15 cellular contexts compared by ENCODE assay signal in the genomic region with DNA sequence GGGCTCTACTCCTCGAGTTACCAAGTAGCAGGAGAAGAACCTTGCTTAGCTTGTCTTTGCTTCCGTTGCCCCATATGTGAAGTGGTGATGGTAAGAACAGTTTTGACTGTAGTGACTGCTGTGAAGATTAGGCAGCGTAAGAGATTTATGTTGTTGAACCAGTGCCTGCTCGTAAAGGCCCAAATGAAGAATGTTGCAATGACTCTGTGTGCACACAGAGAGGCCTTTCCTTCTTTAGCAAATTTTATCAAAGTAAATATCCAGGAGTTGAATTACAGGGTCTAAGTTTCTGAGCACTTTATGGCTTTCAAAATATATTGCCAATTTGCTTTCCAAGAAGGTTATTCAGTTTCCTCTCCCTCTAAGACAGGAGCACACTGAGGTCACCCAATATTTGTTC. TPM values are rescaled to one million over a fixed set of nuclear protein-coding genes. Genes with fewer than 3 reads are reported as not detected.
DNase-seq lines count a peak whose midpoint lies in the region; FAIRE-seq and TF ChIP-seq lines count a peak whose summit lies in the region.
"Had no signal": no experiment of that assay in that cellular context is flagged by ENCODE, and none has a peak within 500 bp of the region (broad histone marks: within the 10 kb centered on the region; RNA-seq: fewer than 3 reads in every experiment).

No MANE protein-coding gene starts in this region.

- peaks cover 3% of the 10 kb centered on the region for H3K27me3 Mint-ChIP-seq in activated CD4-positive, alpha-beta T cell treated with anti-CD3 and anti-CD28 coated beads, Interleukin-2, amount 10 ng/mL, durations not matched to agents 24 days and 14 days

- intact Hi-C loops in activated CD4-positive, alpha-beta T cell treated with anti-CD3 and anti-CD28 coated beads, Interleukin-2, amount 10 ng/mL, durations not matched to agents 24 days and 14 days (cut with micrococcal nuclease): no loop called here

- no peak overlapping the region for H3K27ac Mint-ChIP-seq in activated CD4-positive, alpha-beta T cell treated with anti-CD3 and anti-CD28 coated beads, Interleukin-2, amount 10 ng/mL, durations not matched to agents 24 days and 14 days
- H3K27ac Mint-ChIP-seq: CD8-positive, alpha-beta memory T cell had no signal

- no peaks in the 10 kb centered on the region for H3K4me1 Mint-ChIP-seq in activated CD4-positive, alpha-beta T cell treated with anti-CD3 and anti-CD28 coated beads, Interleukin-2, amount 10 ng/mL, durations not matched to agents 24 days and 14 days
- H3K4me1 Mint-ChIP-seq: CD8-positive, alpha-beta memory T cell had no signal

- no peaks in the 10 kb centered on the region for H3K9me3 Mint-ChIP-seq in activated CD4-positive, alpha-beta T cell treated with anti-CD3 and anti-CD28 coated beads, Interleukin-2, amount 10 ng/mL, durations not matched to agents 24 days and 14 days
- H3K9me3 Mint-ChIP-seq: CD8-positive, alpha-beta memory T cell had no signal

- H3K4me3 Mint-ChIP-seq in activated CD4-positive, alpha-beta T cell treated with anti-CD3 and anti-CD28 coated beads, Interleukin-2, amount 10 ng/mL, durations not matched to agents 24 days and 14 days: no peak overlapping the region
- H3K4me3 Mint-ChIP-seq: CD8-positive, alpha-beta memory T cell had no signal

- TF ChIP-seq CTCF in LNCaP clone FGC (IDR thresholded peaks at IDR 0.05; ENCODE audit: control insufficient read depth, extremely low read depth, insufficient read depth) (no peak), fibroblast of villous mesenchyme (IDR thresholded peaks at IDR 0.05; ENCODE audit: insufficient read depth, low read depth, low read length) (no peak)

- no peak overlapping the region for H3K4me3 ChIP-seq in LNCaP clone FGC (ENCODE audit: low read depth, low read length)
- H3K4me3 ChIP-seq in fibroblast of villous mesenchyme (ENCODE audit: low read depth, low read length): no peak overlapping the region
- H3K4me3 ChIP-seq: A549, GM12878, HAP-1 had no signal

- DNase-seq in EH (ENCODE audit: low read depth) (peak; percentile 13), LNCaP clone FGC (ENCODE audit: low read depth) (peak; percentile 80), fibroblast of villous mesenchyme (ENCODE audit: low read depth) (peak; percentile 83), urothelium cell line (ENCODE audit: low spot score) (no peak), SW480 (ENCODE audit: low spot score) (no peak)
- no peak for DNase-seq in activated CD4-positive, alpha-beta T cell treated with anti-CD3 and anti-CD28 coated beads, Interleukin-2, amount 10 ng/mL, durations not matched to agents 24 days and 14 days
- no peak for DNase-seq in stimulated activated CD4-positive, alpha-beta T cell treated with anti-CD3 and anti-CD28 coated beads, Interleukin-12 subunit alpha, Interleukin-12 subunit beta, amount 100 ng/mL, for 4 hours
- DNase-seq: CD8-positive, alpha-beta memory T cell; DMS53; GOT3 had no signal

- peak; percentile 44 for FAIRE-seq in urothelium cell line (lab: Jason Lieb, UNC)
- FAIRE-seq: A549, GM12878, GM18507 had no signal

- H3K36me3 Mint-ChIP-seq in activated CD4-positive, alpha-beta T cell treated with anti-CD3 and anti-CD28 coated beads, Interleukin-2, amount 10 ng/mL, durations not matched to agents 24 days and 14 days (ENCODE audit: low read depth): no peaks in the 10 kb centered on the region
- H3K36me3 Mint-ChIP-seq: CD8-positive, alpha-beta memory T cell had no signal

RNA-seq across cellular contexts. Expression of a gene that starts 14.5 kb away (rescaled TPM):
- not detected in 2 replicates for total RNA-seq in fibroblast of villous mesenchyme
- total RNA-seq in activated CD4-positive, alpha-beta T cell treated with anti-CD3 and anti-CD28 coated beads, Interleukin-2, amount 10 ng/mL, durations not matched to agents 24 days and 14 days: not detected in 2 replicates
- total RNA-seq: CD8-positive, alpha-beta memory T cell; GM12878; HT-29 had no signal

Comparison
In these comparisons a context has a peak if more than half of its experiments do, and no peak if none do; other contexts are left out.
1. DNase-seq: peak in EH (single experiment), LNCaP clone FGC (single experiment) and fibroblast of villous mesenchyme (single experiment); none in urothelium cell line (single experiment), activated CD4-positive, alpha-beta T cell treated with anti-CD3 and anti-CD28 coated beads, Interleukin-2, amount 10 ng/mL, durations not matched to agents 24 days and 14 days (single experiment), SW480 (single experiment) and stimulated activated CD4-positive, alpha-beta T cell treated with anti-CD3 and anti-CD28 coated beads, Interleukin-12 subunit alpha, Interleukin-12 subunit beta, amount 100 ng/mL, for 4 hours (single experiment).